ENCODE assay signal across 21 cellular contexts in the genomic region with DNA sequence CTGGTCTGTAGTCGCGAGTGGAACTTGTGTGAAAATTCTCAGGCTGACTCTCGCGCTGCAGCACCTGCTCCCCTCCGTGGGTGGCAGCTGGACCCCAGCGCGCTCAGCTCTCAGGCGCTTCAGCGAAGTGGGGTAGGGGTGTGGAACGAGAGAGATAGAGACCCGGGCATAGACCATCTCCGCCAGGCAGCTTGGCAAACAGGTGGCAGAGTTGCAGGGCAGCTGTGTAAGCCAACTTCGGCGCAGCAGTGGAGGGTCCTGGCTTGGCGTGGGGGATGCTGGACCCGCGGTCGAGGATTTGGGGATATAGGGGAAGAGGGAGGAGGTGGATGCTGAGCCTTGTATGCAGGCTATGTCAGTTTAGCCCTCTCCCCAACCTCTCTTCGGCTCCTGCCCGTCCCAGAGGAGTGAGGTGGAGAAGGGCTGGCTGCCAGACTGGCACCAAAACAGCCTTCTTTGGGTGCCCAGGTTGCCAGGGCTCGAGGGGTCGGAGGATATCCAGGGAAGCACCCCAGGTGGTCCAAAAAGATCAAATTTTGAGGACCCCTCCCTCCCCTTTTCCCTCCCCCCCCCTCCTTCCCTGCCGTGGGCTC.
A peak's percentile ranks its signal among the peaks of the same experiment; 100 is the strongest.
DNase-seq lines count a peak whose midpoint lies in the region; ATAC-seq lines count a peak whose summit lies in the region.
"Had no signal": no experiment of that assay in that cellular context is flagged by ENCODE, and none has a peak within 500 bp of the region (broad histone marks: within the 10 kb centered on the region; RNA-seq: fewer than 3 reads in every experiment).

No MANE protein-coding gene starts in this region.

- H3K36me3 ChIP-seq in iPS-15b (ENCODE audit: control insufficient read depth, insufficient read depth, low read length): no peaks in the 10 kb centered on the region
- H3K36me3 ChIP-seq: esophagus squamous epithelium, sigmoid colon, upper lobe of left lung had no signal

- DNase-seq in NCI-H748 (lab: John Stamatoyannopoulos, UW; ENCODE audit: unreplicated experiment): peak; percentile 17
- DNase-seq in NCI-H748 treated with DMSO at 0.1 percent for 48 hours (lab: John Stamatoyannopoulos, UW): no peak
- DNase-seq in stimulated activated naive CD8-positive, alpha-beta T cell treated with anti-CD3 and anti-CD28 coated beads, Interleukin-15, amount 100 ng/mL, for 72 hours: no peak
- no peak for DNase-seq in stimulated activated naive CD8-positive, alpha-beta T cell treated with anti-CD3 and anti-CD28 coated beads, Interleukin-15, Interleukin-2, amounts not matched to agents 100 U/mL and 50 U/mL, for 24 hours
- no peak for DNase-seq in iPS-NIHi7 (ENCODE audit: extremely low spot score)
- DNase-seq in stimulated activated CD4-positive, alpha-beta T cell treated with anti-CD3 and anti-CD28 coated beads, Interleukin-15, amount 100 ng/mL, for 24 hours: no peak
- DNase-seq: activated naive CD4-positive, alpha-beta T cell; DMS79 treated with DMSO at 0.1 percent for 48 hours; esophagus squamous epithelium; hippocampal formation; NCI-H526; sigmoid colon; T-helper 9 cell had no signal

- no peak overlapping the region for H3K27ac Mint-ChIP-seq in stimulated activated naive CD8-positive, alpha-beta T cell treated with anti-CD3 and anti-CD28 coated beads, Interleukin-15, amount 100 ng/mL, for 72 hours
- H3K27ac Mint-ChIP-seq: activated CD4-positive, alpha-beta memory T cell treated with anti-CD3 and anti-CD28 coated beads for 36 hours; dendritic cell treated with granulocyte-macrophage colony-stimulating factor and Interleukin-4, amounts not matched to agents 40 ng/mL and 50 ng/mL, for 4 days; progenitor cell of endocrine pancreas had no signal

- peak overlapping the region; percentile 87 for H3K4me3 ChIP-seq in iPS-15b (ENCODE audit: low read depth, low read length)
- H3K4me3 ChIP-seq: lung had no signal

- H3K4me1 ChIP-seq in iPS-15b (ENCODE audit: control insufficient read depth, insufficient read depth, low read length): no peaks in the 10 kb centered on the region

- H3K9ac ChIP-seq in iPS-15b (ENCODE audit: low read depth, low read length): no peak overlapping the region
- H3K9ac ChIP-seq: KMS-11 had no signal

- H3K4me3 Mint-ChIP-seq in stimulated activated naive CD8-positive, alpha-beta T cell treated with anti-CD3 and anti-CD28 coated beads, Interleukin-15, amount 100 ng/mL, for 72 hours: peak overlapping the region; percentile 60 to 92
- H3K4me3 Mint-ChIP-seq: dendritic cell treated with granulocyte-macrophage colony-stimulating factor and Interleukin-4, amounts not matched to agents 40 ng/mL and 50 ng/mL, for 4 days had no signal

- no peak for ATAC-seq in stimulated activated naive CD8-positive, alpha-beta T cell treated with anti-CD3 and anti-CD28 coated beads, Interleukin-15, amount 100 ng/mL, for 72 hours
- no peak for ATAC-seq in stimulated activated naive CD8-positive, alpha-beta T cell treated with anti-CD3 and anti-CD28 coated beads, Interleukin-15, Interleukin-2, amounts not matched to agents 100 U/mL and 50 U/mL, for 24 hours
- ATAC-seq in HG03521 (IDR thresholded peaks at IDR 0.05; ENCODE audit: unreplicated experiment): no peak

- peaks cover 27% of the 10 kb centered on the region for H3K27me3 Mint-ChIP-seq in stimulated activated naive CD8-positive, alpha-beta T cell treated with anti-CD3 and anti-CD28 coated beads, Interleukin-15, amount 100 ng/mL, for 72 hours

- peaks cover 8 to 23% of the 10 kb centered on the region in 2 donors for H3K9me3 Mint-ChIP-seq in stimulated activated naive CD8-positive, alpha-beta T cell treated with anti-CD3 and anti-CD28 coated beads, Interleukin-15, amount 100 ng/mL, for 72 hours

- peaks cover 30% of the 10 kb centered on the region for H3K27me3 ChIP-seq in iPS-15b (ENCODE audit: control insufficient read depth, insufficient read depth, low read length)

- no peaks in the 10 kb centered on the region for H3K9me3 ChIP-seq in iPS-15b (ENCODE audit: control insufficient read depth, insufficient read depth, low read length)
- H3K9me3 ChIP-seq: esophagus squamous epithelium, sigmoid colon had no signal

- peaks cover 30% of the 10 kb centered on the region for H3K4me1 Mint-ChIP-seq in stimulated activated naive CD8-positive, alpha-beta T cell treated with anti-CD3 and anti-CD28 coated beads, Interleukin-15, amount 100 ng/mL, for 72 hours
